20 cellular contexts compared by ENCODE assay signal in the genomic region with DNA sequence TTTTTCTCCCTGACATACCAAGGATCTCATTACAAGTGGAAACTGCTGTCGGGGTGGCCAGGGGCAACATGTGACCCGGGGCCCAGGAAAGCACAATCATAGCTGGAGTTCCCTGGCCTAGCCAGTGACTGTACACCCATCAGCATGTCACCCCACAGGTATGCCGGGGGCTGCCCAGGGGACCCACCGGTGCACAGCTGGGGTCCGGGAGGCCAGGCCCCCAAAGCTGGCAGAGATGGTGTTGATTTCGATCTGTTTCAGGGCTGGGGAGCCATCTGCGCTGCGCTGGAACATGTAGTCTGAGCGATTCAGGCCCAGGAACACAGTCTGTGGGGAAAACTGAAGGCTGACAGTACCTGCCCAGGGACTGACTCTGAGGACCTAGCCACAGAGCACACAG. TPM values are rescaled to one million over a fixed set of nuclear protein-coding genes. Genes with fewer than 3 reads are reported as not detected.
DNase-seq lines count a peak whose midpoint lies in the region; ATAC-seq, FAIRE-seq and TF ChIP-seq lines count a peak whose summit lies in the region.
"Had no signal": no experiment of that assay in that cellular context is flagged by ENCODE, and none has a peak within 500 bp of the region (broad histone marks: within the 10 kb centered on the region; RNA-seq: fewer than 3 reads in every experiment).

No MANE protein-coding gene starts in this region.

- TF ChIP-seq CTCF in HepG2 (CRISPR knock-in tag; IDR thresholded peaks at IDR 0.05): no peak
- no peak for TF ChIP-seq CTCF in right lobe of liver (IDR thresholded peaks at IDR 0.05)
- TF ChIP-seq CTCF in osteoblast (IDR thresholded peaks at IDR 0.05; ENCODE audit: extremely low read depth, low read depth, low read length): no peak

- H3K4me3 ChIP-seq in HepG2 (replicated peaks in 1 of 3; ENCODE audit: insufficient read depth in 1 of 3, low read depth in 2 of 3, low read length in 3 of 3) (no peak overlapping the region), right lobe of liver (no peak overlapping the region), osteoblast (ENCODE audit: insufficient read depth, low read length) (no peak overlapping the region), skeletal muscle tissue (ENCODE audit: low read length in 3 of 3) (no peak overlapping the region)
- H3K4me3 ChIP-seq: BLaER1 treated with 17β-estradiol and CSF1 and Interleukin-3, amounts not matched to agents 10 nM and 100 nM; GM12878 had no signal

- H3K9me3 ChIP-seq in HepG2 (ENCODE audit: low read length) (no peaks in the 10 kb centered on the region), right lobe of liver (no peaks in the 10 kb centered on the region), osteoblast (ENCODE audit: low read depth, low read length) (no peaks in the 10 kb centered on the region), skeletal muscle tissue (ENCODE audit: control insufficient read depth in 3 of 3, low read length in 3 of 3) (no peaks in the 10 kb centered on the region)
- H3K9me3 ChIP-seq: BLaER1 treated with 17β-estradiol and CSF1 and Interleukin-3, amounts not matched to agents 10 nM and 100 nM had no signal

- H3K27ac ChIP-seq in HepG2 (ENCODE audit: extremely low read length, insufficient read depth, low read length): no peak overlapping the region
- H3K27ac ChIP-seq in right lobe of liver: no peak overlapping the region
- H3K27ac ChIP-seq in osteoblast (ENCODE audit: low read depth, low read length): no peak overlapping the region
- H3K27ac ChIP-seq in skeletal muscle tissue (ENCODE audit: low read depth, low read length): peak overlapping the region; percentile 41
- H3K27ac ChIP-seq: BLaER1 treated with 17β-estradiol and CSF1 and Interleukin-3, amounts not matched to agents 10 nM and 100 nM had no signal

- peaks cover 23 to 69% of the 10 kb centered on the region in 2 experiments for H3K36me3 ChIP-seq in HepG2 (replicated peaks in 1 of 2; ENCODE audit: control insufficient read depth in 1 of 2, insufficient read depth in 2 of 2, low read length in 2 of 2)
- H3K36me3 ChIP-seq in right lobe of liver: peaks cover 0 to 21% (median 3%) of the 10 kb centered on the region in 4 donors
- H3K36me3 ChIP-seq in osteoblast (ENCODE audit: insufficient read depth, low read length): peaks cover 57% of the 10 kb centered on the region
- H3K36me3 ChIP-seq in skeletal muscle tissue (ENCODE audit: control insufficient read depth in 3 of 3, insufficient read depth in 3 of 3, low read length in 3 of 3): peaks cover 0 to 31% (median 12%) of the 10 kb centered on the region in 3 donors

- BruUV-seq in HepG2 (replicated peaks; lab: Mats Ljungman, UMichigan): no TSS peak

- FAIRE-seq in HepG2 (lab: Jason Lieb, UNC): no peak
- FAIRE-seq: GM12878, HTR-8/SVneo had no signal

- H3K4me1 ChIP-seq in HepG2 (ENCODE audit: insufficient read depth, low read length) (peaks cover 9% of the 10 kb centered on the region; the same call in 1 of the 2 replicates), right lobe of liver (peaks cover 0 to 11% (median 0%) of the 10 kb centered on the region in 4 donors), osteoblast (ENCODE audit: insufficient read depth, low read length) (peaks cover 4% of the 10 kb centered on the region), skeletal muscle tissue (ENCODE audit: control insufficient read depth in 3 of 3, insufficient read depth in 3 of 3, low read length in 3 of 3) (peaks cover 30 to 54% (median 52%) of the 10 kb centered on the region in 3 donors)

- intact Hi-C loops in HepG2 (cut with micrococcal nuclease; ENCODE audit: unreplicated experiment): no loop called here
- intact Hi-C loops in right lobe of liver (cut with DNase I): no loop called here

- in situ Hi-C loops in HepG2 (cut with HindIII; ENCODE audit: extremely low pct_ligation_motif_present, low pct_unique_long_range_greater_than_20kb): no loop called here

- ATAC-seq in HepG2 (no peak), right lobe of liver (no peak)
- ATAC-seq: CD8-positive, alpha-beta T cell; GM12878; HCT116 had no signal

- TF ChIP-seq POLR2A in HepG2 (IDR thresholded peaks at IDR 0.05; ENCODE audit: insufficient read depth in 1 of 2, low read depth in 2 of 2, low read length in 2 of 2): no peak
- no peak for TF ChIP-seq POLR2A in right lobe of liver (IDR thresholded peaks at IDR 0.05)

- H3K27me3 ChIP-seq in HepG2 (ENCODE audit: control insufficient read depth in 1 of 2, insufficient read depth in 2 of 2, low read length in 2 of 2) (no peaks in the 10 kb centered on the region), right lobe of liver (no peaks in the 10 kb centered on the region), osteoblast (ENCODE audit: insufficient read depth, low read length) (no peaks in the 10 kb centered on the region), skeletal muscle tissue (ENCODE audit: control insufficient read depth in 3 of 3, insufficient read depth in 3 of 3, low read length in 3 of 3) (no peaks in the 10 kb centered on the region)
- H3K27me3 ChIP-seq: BLaER1 treated with 17β-estradiol and CSF1 and Interleukin-3, amounts not matched to agents 10 nM and 100 nM had no signal

- POLR2A ChIA-PET in HepG2 (lab: Yijun Ruan, JAX): interaction anchor here (2.6 kb wide), 1 partner anchor 13 kb away, joined by 7 read pairs; the partner anchor contains the start of genes GSS and MYH7B

- H2AFZ ChIP-seq in HepG2 (ENCODE audit: low read length) (no peak overlapping the region), osteoblast (ENCODE audit: low read length) (no peak overlapping the region)

- WGBS in HepG2 (ENCODE audit: low lambda C conversion rate): 93% methylated on average over 8 of the region's 9 CpGs
- WGBS in right lobe of liver (ENCODE audit: insufficient coverage, low coverage, low lambda C conversion rate, missing lambda C conversion rate): 97% methylated on average over 6 of the region's 9 CpGs

- H3K79me2 ChIP-seq in HepG2 (ENCODE audit: insufficient read depth, low read length) (no peaks in the 10 kb centered on the region), osteoblast (ENCODE audit: insufficient read depth, low read length) (no peaks in the 10 kb centered on the region)

- CTCF ChIA-PET in HepG2 (lab: Yijun Ruan, JAX; ENCODE audit: low intra/inter-chr PET ratio, low total read pairs): no interaction called here

- H3K9ac ChIP-seq in HepG2 (ENCODE audit: insufficient read depth, low read depth, low read length): no peak overlapping the region
- H3K9ac ChIP-seq in skeletal muscle tissue (ENCODE audit: low read depth in 1 of 3, low read length in 3 of 3): peak overlapping the region in 1 of 3 donors; percentile 34
- H3K9ac ChIP-seq: BLaER1 treated with 17β-estradiol and CSF1 and Interleukin-3, amounts not matched to agents 10 nM and 100 nM had no signal

- no peak for TF ChIP-seq EP300 in HepG2 (IDR thresholded peaks at IDR 0.05; ENCODE audit: low read depth in 2 of 2, low read length in 2 of 2)
- no peak for TF ChIP-seq EP300 in HepG2 (CRISPR knock-in tag; IDR thresholded peaks at IDR 0.05; ENCODE audit: borderline replicate concordance)

- TF ChIP-seq RAD21 in HepG2 (CRISPR knock-in tag; IDR thresholded peaks at IDR 0.05): no peak

- H4K20me1 ChIP-seq in HepG2 (ENCODE audit: insufficient read depth, low read length) (no peaks in the 10 kb centered on the region), osteoblast (ENCODE audit: insufficient read depth, low read length) (no peaks in the 10 kb centered on the region)

- H3K4me2 ChIP-seq in HepG2 (ENCODE audit: low read depth, low read length) (no peak overlapping the region), osteoblast (ENCODE audit: insufficient read depth, low read length) (no peak overlapping the region)

- DNase-seq in HepG2 (ENCODE audit: low spot score) (no peak), right lobe of liver (no peak), osteoblast (ENCODE audit: insufficient read length, low spot score, missing footprints) (peak; percentile 29), HUDEP-2 (lab: John Stamatoyannopoulos, UW; ENCODE audit: unreplicated experiment in 76 of 76) (no peak)
- DNase-seq in activated CD8-positive, alpha-beta memory T cell treated with anti-CD3 and anti-CD28 coated beads for 24 hours: no peak
- DNase-seq: Calu3; CD8-positive, alpha-beta T cell; DMS 273 treated with DMSO at 0.1 percent for 48 hours; DMS53; DND-41; EL; GOT3; H7; HFFc6 had no signal

RNA-seq across cellular contexts. Expression of gene GSS, which starts 13.3 kb away (rescaled TPM):
- total RNA-seq in HepG2 (2016; rRNA removed; fragmentation: Illumina TruSeq; extraction: Trizol) (102 and 107 TPM in 2 replicates), right lobe of liver (10 to 100 TPM; 25.9 to 63.6 (median 31.7) TPM), osteoblast (54.6 and 58.3 TPM in 2 replicates), skeletal muscle tissue (18.3 TPM)
- 24.0 and 24.9 TPM in 2 replicates for total RNA-seq in HepG2 (2016; cell fraction: cytosol; rRNA removed; fragmentation: Illumina TruSeq; extraction: Trizol; ENCODE audit: low read depth)
- 101 and 108 TPM in 2 replicates for total RNA-seq in HepG2 (2016; cell fraction: insoluble cytoplasmic fraction; rRNA removed; fragmentation: Illumina TruSeq; extraction: Trizol)
- total RNA-seq in HepG2 (2016; cell fraction: membrane; rRNA removed; fragmentation: Illumina TruSeq; extraction: Trizol): 34.7 and 36.9 TPM in 2 replicates
- total RNA-seq in HepG2 (2016; cell fraction: nucleus; rRNA removed; fragmentation: Illumina TruSeq; extraction: Trizol): 65.3 and 66.8 TPM in 2 replicates
- 74.1 and 80.1 TPM in 2 replicates for polyA plus RNA-seq in HepG2 (2011; rRNA removed)
- polyA plus RNA-seq in HepG2 (2011; cell fraction: cytosol; rRNA removed): 61.4 and 72.0 TPM in 2 replicates
- polyA plus RNA-seq in HepG2 (2011; cell fraction: nucleus; rRNA removed): 134 and 148 TPM in 2 replicates
- 34.1 and 41.6 TPM in 2 replicates for polyA plus RNA-seq in HepG2 (2012)
- polyA plus RNA-seq in HepG2 (2016; cell fraction: cytosol; fragmentation: Illumina TruSeq; extraction: Trizol; ENCODE audit: low read depth): 19.2 and 19.4 TPM in 2 replicates
- polyA plus RNA-seq in HepG2 (2016; cell fraction: insoluble cytoplasmic fraction; fragmentation: Illumina TruSeq; extraction: Trizol; ENCODE audit: low read depth): 102 and 104 TPM in 2 replicates
- 24.4 and 27.0 TPM in 2 replicates for polyA plus RNA-seq in HepG2 (2016; cell fraction: membrane; fragmentation: Illumina TruSeq; extraction: Trizol; ENCODE audit: low read depth)
- polyA plus RNA-seq in HepG2 (2016; cell fraction: nucleus; fragmentation: Illumina TruSeq; extraction: Trizol; ENCODE audit: insufficient read depth, low read depth): 106 and 116 TPM in 2 replicates
- 86.0 and 125 TPM in 2 replicates for polyA minus RNA-seq in HepG2 (2011; rRNA and poly(A)+ RNA removed; ENCODE audit: low replicate concordance)
- 23.0 and 28.1 TPM in 2 replicates for polyA minus RNA-seq in HepG2 (2011; cell fraction: cytosol; rRNA and poly(A)+ RNA removed)
- polyA minus RNA-seq in HepG2 (2011; cell fraction: nucleus; rRNA and poly(A)+ RNA removed): 65.4 and 67.3 TPM in 2 replicates

RNA-seq across cellular contexts. Expression of gene MYH7B, which starts 13.4 kb away (rescaled TPM):
- 0.18 and 0.20 TPM in 2 replicates for total RNA-seq in HepG2 (2016; rRNA removed; fragmentation: Illumina TruSeq; extraction: Trizol)
- 0.20 TPM in 1 of 2 replicates, not detected in the other for total RNA-seq in HepG2 (2016; cell fraction: cytosol; rRNA removed; fragmentation: Illumina TruSeq; extraction: Trizol; ENCODE audit: low read depth)
- 0.19 TPM in 1 of 2 replicates, not detected in the other for total RNA-seq in HepG2 (2016; cell fraction: insoluble cytoplasmic fraction; rRNA removed; fragmentation: Illumina TruSeq; extraction: Trizol)
- total RNA-seq in HepG2 (2016; cell fraction: membrane; rRNA removed; fragmentation: Illumina TruSeq; extraction: Trizol): 0.14 and 0.25 TPM in 2 replicates
- 0.50 and 0.93 TPM in 2 replicates for total RNA-seq in HepG2 (2016; cell fraction: nucleus; rRNA removed; fragmentation: Illumina TruSeq; extraction: Trizol)
- 0.05 and 0.17 TPM in 2 replicates for polyA plus RNA-seq in HepG2 (2011; rRNA removed)
- polyA plus RNA-seq in HepG2 (2011; cell fraction: cytosol; rRNA removed): 0.03 and 0.04 TPM in 2 replicates
- polyA plus RNA-seq in HepG2 (2011; cell fraction: nucleus; rRNA removed): 0.80 and 0.90 TPM in 2 replicates
- polyA plus RNA-seq in HepG2 (2012): 0.51 and 0.55 TPM in 2 replicates
- polyA plus RNA-seq in HepG2 (2016; cell fraction: cytosol; fragmentation: Illumina TruSeq; extraction: Trizol; ENCODE audit: low read depth): 0.02 and 0.24 TPM in 2 replicates
- polyA plus RNA-seq in HepG2 (2016; cell fraction: insoluble cytoplasmic fraction; fragmentation: Illumina TruSeq; extraction: Trizol; ENCODE audit: low read depth): 0.23 and 0.37 TPM in 2 replicates
- 0.21 and 0.32 TPM in 2 replicates for polyA plus RNA-seq in HepG2 (2016; cell fraction: membrane; fragmentation: Illumina TruSeq; extraction: Trizol; ENCODE audit: low read depth)
- polyA plus RNA-seq in HepG2 (2016; cell fraction: nucleus; fragmentation: Illumina TruSeq; extraction: Trizol; ENCODE audit: insufficient read depth, low read depth): 0.96 and 2.1 TPM in 2 replicates
- polyA minus RNA-seq in HepG2 (2011; rRNA and poly(A)+ RNA removed; ENCODE audit: low replicate concordance): 0.09 TPM in 1 of 2 replicates, not detected in the other
- not detected in 2 replicates for polyA minus RNA-seq in HepG2 (2011; cell fraction: cytosol; rRNA and poly(A)+ RNA removed)
- 0.13 and 0.50 TPM in 2 replicates for polyA minus RNA-seq in HepG2 (2011; cell fraction: nucleus; rRNA and poly(A)+ RNA removed)
- 1 to 10 TPM in 1 of 6 experiments, under 1 TPM in 4, not detected in 1; 0.11 to 1.0 (median 0.39) TPM for total RNA-seq in right lobe of liver
- 0.29 and 0.36 TPM in 2 replicates for total RNA-seq in osteoblast
- total RNA-seq in skeletal muscle tissue: 19.3 TPM
- total RNA-seq: A172 had no signal

Comparison
In these comparisons a context has a peak if more than half of its experiments do, and no peak if none do; other contexts are left out.
1. RNA of gene MYH7B, which starts 13.4 kb away (total RNA-seq): 19.3 TPM in skeletal muscle tissue (single experiment); 0.11 to 1.0 TPM in right lobe of liver, 0.29 to 0.36 TPM in osteoblast and 0.14 to 0.93 TPM in HepG2; every median in the first group is over 10 times any median in the second.